Comparison of ENCODE assay signal across 20 cellular contexts in the genomic region with DNA sequence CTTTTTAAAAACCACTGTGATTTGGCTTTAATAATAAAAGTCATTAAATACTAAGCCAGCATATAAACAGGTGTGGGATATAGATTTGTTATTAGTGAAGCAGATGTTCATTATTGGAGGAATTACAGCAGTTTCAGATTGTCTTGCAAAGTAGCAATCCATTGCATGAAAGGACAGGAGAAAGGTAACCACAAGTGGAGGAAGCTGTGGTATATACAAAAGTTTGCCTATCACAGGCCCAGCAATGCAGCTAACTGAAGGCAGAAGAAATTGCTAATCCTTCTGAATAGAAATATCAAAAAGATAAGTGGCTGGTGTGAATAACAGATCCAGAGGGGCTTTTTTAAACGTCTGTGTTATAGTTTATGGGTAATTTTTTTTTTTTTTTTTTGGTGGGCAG.
"Had no signal": no experiment of that assay in that cellular context is flagged by ENCODE, and none has a peak within 500 bp of the region (broad histone marks: within the 10 kb centered on the region; RNA-seq: fewer than 3 reads in every experiment).

No MANE protein-coding gene starts in this region.

- DNase-seq: dorsolateral prefrontal cortex; effector CD8-positive, alpha-beta T cell; gastrocnemius medialis; heart right ventricle; hypothalamus; islet precursor cell; mammary epithelial cell; mucosa of descending colon; naive thymus-derived CD8-positive, alpha-beta T cell; psoas muscle; retina; right lobe of liver; stimulated activated CD4-positive, alpha-beta T cell treated with anti-CD3 and anti-CD28 coated beads, Interleukin-4, amount 100 ng/mL, for 1 hour; testis; upper lobe of right lung had no signal

- H3K4me1 ChIP-seq: esophagus muscularis mucosa, gastrocnemius medialis, heart right ventricle, psoas muscle, right lobe of liver, tibial nerve, upper lobe of right lung, vagina had no signal

- H3K9me3 ChIP-seq: esophagus muscularis mucosa, gastrocnemius medialis, heart right ventricle, mucosa of descending colon, neutrophil, psoas muscle, right lobe of liver, testis, tibial nerve, upper lobe of right lung, vagina had no signal

- H3K36me3 ChIP-seq: esophagus muscularis mucosa, gastrocnemius medialis, heart right ventricle, neutrophil, right lobe of liver, tibial nerve, upper lobe of right lung, vagina had no signal

- H3K4me3 ChIP-seq: dorsolateral prefrontal cortex, esophagus muscularis mucosa, gastrocnemius medialis, heart right ventricle, mucosa of descending colon, psoas muscle, right lobe of liver, testis, tibial nerve, upper lobe of right lung, vagina had no signal

- H3K27ac ChIP-seq: dorsolateral prefrontal cortex, esophagus muscularis mucosa, gastrocnemius medialis, heart right ventricle, neutrophil, psoas muscle, right lobe of liver, testis, tibial nerve, upper lobe of right lung, vagina had no signal

- ATAC-seq: gastrocnemius medialis; heart right ventricle; left lobe of liver; mucosa of descending colon; naive thymus-derived CD8-positive, alpha-beta T cell; psoas muscle; right lobe of liver; upper lobe of right lung had no signal

- H3K27me3 ChIP-seq: dorsolateral prefrontal cortex, esophagus muscularis mucosa, gastrocnemius medialis, heart right ventricle, neutrophil, right lobe of liver, testis, tibial nerve, upper lobe of right lung, vagina had no signal
